In genomic region chr16:88977028-88977844, GRCh38 we compare ENCODE assay signal across 1 cellular context.
TF ChIP-seq lines count a peak whose summit lies in the region.

CBFA2T3 (minus strand) TSS chr16:88977207; CDS start chr16:88976807, 400 bp downstream.

TF ChIP-seq in GM12878, 131 proteins besides CTCF, POLR2A, EP300 and RAD21 (continued from another document and continues in another):
- TF ChIP-seq IRF4 (IDR thresholded peaks at IDR 0.05; ENCODE audit: low read depth, low read length) (no peak), ESRRA (IDR thresholded peaks at IDR 0.05; ENCODE audit: low read length) (no peak), SP1 (IDR thresholded peaks at IDR 0.05; ENCODE audit: low read depth, low read length) (no peak), TBL1XR1 (IDR thresholded peaks at IDR 0.05; ENCODE audit: low read depth, low read length) (no peak), KAT2A (conservative IDR thresholded peaks at IDR 0.05; ENCODE audit: control insufficient read depth, low read depth, low read length) (no peak), WRNIP1 (IDR thresholded peaks at IDR 0.05; ENCODE audit: borderline replicate concordance, low read depth, low read length) (no peak), HDAC6 (IDR thresholded peaks at IDR 0.05; ENCODE audit: unreplicated experiment) (no peak), ZNF217 (IDR thresholded peaks at IDR 0.05) (no peak), EED (IDR thresholded peaks at IDR 0.05; ENCODE audit: low read depth) (peak; percentile 54; the same call in 1 of the 2 replicates), CBFB (IDR thresholded peaks at IDR 0.05; ENCODE audit: low read depth) (no peak), NR2C2 (IDR thresholded peaks at IDR 0.05; ENCODE audit: borderline replicate concordance, control insufficient read depth, insufficient read length, low read depth) (no peak), LARP7 (IDR thresholded peaks at IDR 0.05) (no peak), SMAD1 (IDR thresholded peaks at IDR 0.05; ENCODE audit: low read depth, partially characterized antibody) (no peak), ZNF274 (IDR thresholded peaks at IDR 0.05; ENCODE audit: insufficient read depth, insufficient read length) (no peak), SMARCA5 (IDR thresholded peaks at IDR 0.05) (no peak), NFIC (IDR thresholded peaks at IDR 0.05; ENCODE audit: low read depth, low read length) (no peak), NFYA (IDR thresholded peaks at IDR 0.05; ENCODE audit: borderline replicate concordance, low read depth, low read length) (no peak), RBBP5 (conservative IDR thresholded peaks at IDR 0.05) (no peak), GATAD2B (conservative IDR thresholded peaks at IDR 0.05; ENCODE audit: low read depth) (0 out of 2 replicates have a peak, but pooled peaks have one; percentile 11), RELA (IDR thresholded peaks at IDR 0.05; ENCODE audit: borderline replicate concordance, partially characterized antibody) (no peak), STAT3 (IDR thresholded peaks at IDR 0.05; ENCODE audit: low read depth, low read length) (no peak), TARDBP (IDR thresholded peaks at IDR 0.05; ENCODE audit: borderline replicate concordance) (no peak), ZZZ3 (IDR thresholded peaks at IDR 0.05; ENCODE audit: control insufficient read depth, insufficient read length, low read depth) (no peak), BCL11A (IDR thresholded peaks at IDR 0.05; ENCODE audit: low read depth, low read length) (no peak), HSF1 (IDR thresholded peaks at IDR 0.05; ENCODE audit: low read depth, low read length) (no peak), IKZF2 (IDR thresholded peaks at IDR 0.05) (0 out of 4 replicates have a peak, but pooled peaks of 1 of the 2 experiments have one; percentile 18), USF2 (IDR thresholded peaks at IDR 0.05; ENCODE audit: borderline replicate concordance, low read depth, low read length) (no peak), CBX3 (IDR thresholded peaks at IDR 0.05; ENCODE audit: borderline replicate concordance, low read depth) (no peak), SRF (IDR thresholded peaks at IDR 0.05; ENCODE audit: low read depth in 2 of 2, low read length in 2 of 2) (no peak), MTA2 (IDR thresholded peaks at IDR 0.05; ENCODE audit: low read depth) (no peak), MEF2B (IDR thresholded peaks at IDR 0.05; ENCODE audit: partially characterized antibody, poor library complexity, severe bottlenecking) (peak; percentile 75), ZNF592 (IDR thresholded peaks at IDR 0.05) (0 out of 2 replicates have a peak, but pooled peaks have one; percentile 7), CEBPB (IDR thresholded peaks at IDR 0.05; ENCODE audit: borderline replicate concordance in 1 of 2, low read depth in 2 of 2, low read length in 2 of 2) (no peak), IKZF1 (conservative IDR thresholded peaks at IDR 0.05) (peak; percentile 58), TCF12 (IDR thresholded peaks at IDR 0.05; ENCODE audit: low read depth, low read length) (peak; percentile 97), STAT1 (conservative IDR thresholded peaks at IDR 0.05) (no peak), BRCA1 (IDR thresholded peaks at IDR 0.05; ENCODE audit: low read depth, low read length) (no peak), KDM1A (IDR thresholded peaks at IDR 0.05; ENCODE audit: borderline replicate concordance) (no peak), CHD2 (IDR thresholded peaks at IDR 0.05; ENCODE audit: borderline replicate concordance, low read depth, low read length) (no peak), RELB (IDR thresholded peaks at IDR 0.05; ENCODE audit: low read depth) (no peak), DPF2 (IDR thresholded peaks at IDR 0.05) (no peak), POU2F2 (IDR thresholded peaks at IDR 0.05; ENCODE audit: borderline replicate concordance, low read depth, low read length) (no peak), SPI1 (IDR thresholded peaks at IDR 0.05; ENCODE audit: borderline replicate concordance, insufficient read depth, low read depth, low read length) (no peak), YY1 (IDR thresholded peaks at IDR 0.05; ENCODE audit: low read depth, low read length) (peak; percentile 31; the same call in 1 of the 2 replicates)
- TF ChIP-seq, protein P1, sequence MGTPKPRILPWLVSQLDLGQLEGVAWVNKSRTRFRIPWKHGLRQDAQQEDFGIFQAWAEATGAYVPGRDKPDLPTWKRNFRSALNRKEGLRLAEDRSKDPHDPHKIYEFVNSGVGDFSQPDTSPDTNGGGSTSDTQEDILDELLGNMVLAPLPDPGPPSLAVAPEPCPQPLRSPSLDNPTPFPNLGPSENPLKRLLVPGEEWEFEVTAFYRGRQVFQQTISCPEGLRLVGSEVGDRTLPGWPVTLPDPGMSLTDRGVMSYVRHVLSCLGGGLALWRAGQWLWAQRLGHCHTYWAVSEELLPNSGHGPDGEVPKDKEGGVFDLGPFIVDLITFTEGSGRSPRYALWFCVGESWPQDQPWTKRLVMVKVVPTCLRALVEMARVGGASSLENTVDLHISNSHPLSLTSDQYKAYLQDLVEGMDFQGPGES (IDR thresholded peaks at IDR 0.05): no peak
- TF ChIP-seq, protein P2, sequence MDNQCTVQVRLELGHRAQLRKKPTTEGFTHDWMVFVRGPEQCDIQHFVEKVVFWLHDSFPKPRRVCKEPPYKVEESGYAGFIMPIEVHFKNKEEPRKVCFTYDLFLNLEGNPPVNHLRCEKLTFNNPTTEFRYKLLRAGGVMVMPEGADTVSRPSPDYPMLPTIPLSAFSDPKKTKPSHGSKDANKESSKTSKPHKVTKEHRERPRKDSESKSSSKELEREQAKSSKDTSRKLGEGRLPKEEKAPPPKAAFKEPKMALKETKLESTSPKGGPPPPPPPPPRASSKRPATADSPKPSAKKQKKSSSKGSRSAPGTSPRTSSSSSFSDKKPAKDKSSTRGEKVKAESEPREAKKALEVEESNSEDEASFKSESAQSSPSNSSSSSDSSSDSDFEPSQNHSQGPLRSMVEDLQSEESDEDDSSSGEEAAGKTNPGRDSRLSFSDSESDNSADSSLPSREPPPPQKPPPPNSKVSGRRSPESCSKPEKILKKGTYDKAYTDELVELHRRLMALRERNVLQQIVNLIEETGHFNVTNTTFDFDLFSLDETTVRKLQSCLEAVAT (IDR thresholded peaks at IDR 0.05): no peak
- TF ChIP-seq, protein P3, sequence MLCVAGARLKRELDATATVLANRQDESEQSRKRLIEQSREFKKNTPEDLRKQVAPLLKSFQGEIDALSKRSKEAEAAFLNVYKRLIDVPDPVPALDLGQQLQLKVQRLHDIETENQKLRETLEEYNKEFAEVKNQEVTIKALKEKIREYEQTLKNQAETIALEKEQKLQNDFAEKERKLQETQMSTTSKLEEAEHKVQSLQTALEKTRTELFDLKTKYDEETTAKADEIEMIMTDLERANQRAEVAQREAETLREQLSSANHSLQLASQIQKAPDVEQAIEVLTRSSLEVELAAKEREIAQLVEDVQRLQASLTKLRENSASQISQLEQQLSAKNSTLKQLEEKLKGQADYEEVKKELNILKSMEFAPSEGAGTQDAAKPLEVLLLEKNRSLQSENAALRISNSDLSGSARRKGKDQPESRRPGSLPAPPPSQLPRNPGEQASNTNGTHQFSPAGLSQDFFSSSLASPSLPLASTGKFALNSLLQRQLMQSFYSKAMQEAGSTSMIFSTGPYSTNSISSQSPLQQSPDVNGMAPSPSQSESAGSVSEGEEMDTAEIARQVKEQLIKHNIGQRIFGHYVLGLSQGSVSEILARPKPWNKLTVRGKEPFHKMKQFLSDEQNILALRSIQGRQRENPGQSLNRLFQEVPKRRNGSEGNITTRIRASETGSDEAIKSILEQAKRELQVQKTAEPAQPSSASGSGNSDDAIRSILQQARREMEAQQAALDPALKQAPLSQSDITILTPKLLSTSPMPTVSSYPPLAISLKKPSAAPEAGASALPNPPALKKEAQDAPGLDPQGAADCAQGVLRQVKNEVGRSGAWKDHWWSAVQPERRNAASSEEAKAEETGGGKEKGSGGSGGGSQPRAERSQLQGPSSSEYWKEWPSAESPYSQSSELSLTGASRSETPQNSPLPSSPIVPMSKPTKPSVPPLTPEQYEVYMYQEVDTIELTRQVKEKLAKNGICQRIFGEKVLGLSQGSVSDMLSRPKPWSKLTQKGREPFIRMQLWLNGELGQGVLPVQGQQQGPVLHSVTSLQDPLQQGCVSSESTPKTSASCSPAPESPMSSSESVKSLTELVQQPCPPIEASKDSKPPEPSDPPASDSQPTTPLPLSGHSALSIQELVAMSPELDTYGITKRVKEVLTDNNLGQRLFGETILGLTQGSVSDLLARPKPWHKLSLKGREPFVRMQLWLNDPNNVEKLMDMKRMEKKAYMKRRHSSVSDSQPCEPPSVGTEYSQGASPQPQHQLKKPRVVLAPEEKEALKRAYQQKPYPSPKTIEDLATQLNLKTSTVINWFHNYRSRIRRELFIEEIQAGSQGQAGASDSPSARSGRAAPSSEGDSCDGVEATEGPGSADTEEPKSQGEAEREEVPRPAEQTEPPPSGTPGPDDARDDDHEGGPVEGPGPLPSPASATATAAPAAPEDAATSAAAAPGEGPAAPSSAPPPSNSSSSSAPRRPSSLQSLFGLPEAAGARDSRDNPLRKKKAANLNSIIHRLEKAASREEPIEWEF (IDR thresholded peaks at IDR 0.05; ENCODE audit: insufficient replicate concordance, low read depth, low read length): no peak
